ENCODE assay signal across 12 cellular contexts in genomic region chr12:2076196-2076570, GRCh38. TPM values are rescaled to one million over a fixed set of nuclear protein-coding genes. Genes with fewer than 3 reads are reported as not detected.
DNase-seq lines count a peak whose midpoint lies in the region; ATAC-seq and TF ChIP-seq lines count a peak whose summit lies in the region.
"Had no signal": no experiment of that assay in that cellular context is flagged by ENCODE, and none has a peak within 500 bp of the region (broad histone marks: within the 10 kb centered on the region; RNA-seq: fewer than 3 reads in every experiment).

No MANE protein-coding gene starts in this region.

- H3K9me3 ChIP-seq in lung (ENCODE audit: control insufficient read depth in 2 of 2, insufficient read depth in 1 of 2, low read length in 1 of 2), result peaks cover 0 to 1% of the 10 kb centered on the region in 2 donors
- no peaks in the 10 kb centered on the region for H3K9me3 ChIP-seq in upper lobe of right lung

- DNase-seq in amniotic epithelial cell (ENCODE audit: low read depth) (peak; percentile 16), fibroblast of pulmonary artery (ENCODE audit: low read depth) (peak; percentile 41), lung (ENCODE audit: low spot score) (no peak), upper lobe of right lung (no peak), NCI-H345 (lab: John Stamatoyannopoulos, UW) (no peak)
- no peak for DNase-seq in stimulated activated naive CD4-positive, alpha-beta T cell treated with Interleukin-2 at 50 U/mL for 16 hours (lab: John Stamatoyannopoulos, UW)
- DNase-seq: activated CD4-positive, alpha-beta memory T cell treated with anti-CD3 and anti-CD28 coated beads, Interleukin-2, amount 10 ng/mL, durations not matched to agents 7 days and 5 days; NCI-H2029 treated with DMSO at 0.1 percent for 48 hours; NCI-H526 treated with DMSO at 0.1 percent for 48 hours had no signal

- 60 to 75% methylated on average over 9 of the region's 9 CpGs for WGBS in lung, 2 donors

- H3K4me1 ChIP-seq in lung (ENCODE audit: control insufficient read depth in 2 of 2, insufficient read depth in 2 of 2, low read length in 2 of 2), result peaks cover 0 to 16% of the 10 kb centered on the region in 2 donors
- H3K4me1 ChIP-seq in upper lobe of right lung, result peaks cover 9% of the 10 kb centered on the region
- H3K4me1 ChIP-seq: neural progenitor cell had no signal

- intact Hi-C loops in upper lobe of right lung (cut with DNase I), result no loop called here

- H3K36me3 ChIP-seq in lung (ENCODE audit: control insufficient read depth in 2 of 2, insufficient read depth in 2 of 2, low read length in 2 of 2) (no peaks in the 10 kb centered on the region), upper lobe of right lung (no peaks in the 10 kb centered on the region)
- H3K36me3 ChIP-seq: neural progenitor cell had no signal

- no peak overlapping the region for H3K4me3 ChIP-seq in fibroblast of pulmonary artery (replicated peaks; ENCODE audit: low read depth, low read length)
- H3K4me3 ChIP-seq in lung, result no peak overlapping the region
- H3K4me3 ChIP-seq in upper lobe of right lung, result no peak overlapping the region
- H3K4me3 ChIP-seq: neural progenitor cell had no signal

- H3K27ac ChIP-seq in lung (ENCODE audit: low read depth in 1 of 2, low read length in 1 of 2), result peak overlapping the region in 1 of 2 donors; percentile 94
- H3K27ac ChIP-seq in upper lobe of right lung, result peak overlapping the region; percentile 32
- H3K27ac ChIP-seq: neural progenitor cell had no signal

- H3K27me3 ChIP-seq in lung (ENCODE audit: control insufficient read depth, insufficient read depth) (no peaks in the 10 kb centered on the region), upper lobe of right lung (no peaks in the 10 kb centered on the region)
- H3K27me3 ChIP-seq: neural progenitor cell had no signal

- TF ChIP-seq CTCF in fibroblast of pulmonary artery (IDR thresholded peaks at IDR 0.05; ENCODE audit: low read length, missing control alignments), result no peak
- TF ChIP-seq CTCF in lung (IDR thresholded peaks at IDR 0.05; ENCODE audit: control extremely low read depth, extremely low read depth), result no peak
- no peak for TF ChIP-seq CTCF in upper lobe of right lung (IDR thresholded peaks at IDR 0.05)

- ATAC-seq in lung (ENCODE audit: insufficient read depth, low FRiP score) (peak; percentile 31), upper lobe of right lung (no peak), HG02571 (IDR thresholded peaks at IDR 0.05; ENCODE audit: unreplicated experiment) (no peak)

RNA-seq across cellular contexts. Expression of gene CACNA1C, which starts 23.4 kb away (rescaled TPM):
- total RNA-seq in lung (10 to 100 TPM; 11.7 to 17.5 TPM), upper lobe of right lung (15.6 TPM)
- polyA plus RNA-seq in lung, result 1 to 10 TPM; 3.2 to 3.4 TPM
- polyA plus RNA-seq: CD14-positive monocyte had no signal

Comparison
In these comparisons a context has a peak if more than half of its experiments do, and no peak if none do; other contexts are left out.
1. DNase-seq: peak in amniotic epithelial cell (single experiment) and fibroblast of pulmonary artery (single experiment); none in lung (single experiment), upper lobe of right lung (single experiment), stimulated activated naive CD4-positive, alpha-beta T cell treated with Interleukin-2 at 50 U/mL for 16 hours (single experiment) and NCI-H345 (single experiment).